In genomic region chr7:70285176-70285575, GRCh38 we compare ENCODE assay signal across 22 cellular contexts.
"Had no signal": no experiment of that assay in that cellular context is flagged by ENCODE, and none has a peak within 500 bp of the region (broad histone marks: within the 10 kb centered on the region; RNA-seq: fewer than 3 reads in every experiment).

No MANE protein-coding gene starts in this region.

- H3K27ac Mint-ChIP-seq: immature natural killer cell; memory B cell; natural killer cell treated with Interleukin-12 subunit alpha and Interleukin-12 subunit beta and Interleukin-15 and Interleukin-18, amount 100 ng/mL, for 72 hours; neural progenitor cell; progenitor cell of endocrine pancreas; stimulated activated memory B cell treated with anti-CD40 and anti-IgM and Interleukin-4, amounts not matched to agents 10 μg/mL and 1 μg/mL and 100 μg/mL, for 72 hours; stimulated activated naive CD8-positive, alpha-beta T cell treated with anti-CD3 and anti-CD28 coated beads, Interleukin-15, Interleukin-2, amounts not matched to agents 100 ng/mL and 50 ng/mL, for 24 hours had no signal

- H3K9me3 Mint-ChIP-seq: immature natural killer cell; natural killer cell treated with Interleukin-12 subunit alpha and Interleukin-12 subunit beta and Interleukin-15 and Interleukin-18, amount 100 ng/mL, for 72 hours; neural progenitor cell; stimulated activated memory B cell treated with anti-CD40 and anti-IgM and Interleukin-4, amounts not matched to agents 10 μg/mL and 1 μg/mL and 100 μg/mL, for 72 hours; stimulated activated naive CD8-positive, alpha-beta T cell treated with anti-CD3 and anti-CD28 coated beads, Interleukin-15, Interleukin-2, amounts not matched to agents 100 ng/mL and 50 ng/mL, for 24 hours had no signal

- H3K4me1 Mint-ChIP-seq: immature natural killer cell; neural progenitor cell; stimulated activated memory B cell treated with anti-CD40 and anti-IgM and Interleukin-4, amounts not matched to agents 10 μg/mL and 1 μg/mL and 100 μg/mL, for 72 hours had no signal

- H3K27me3 ChIP-seq: dorsolateral prefrontal cortex, esophagus muscularis mucosa, foreskin keratinocyte, neural progenitor cell, ovary, tibial artery, upper lobe of left lung, uterus had no signal

- DNase-seq: cortex of kidney; dorsolateral prefrontal cortex; effector CD8-positive, alpha-beta T cell; immature natural killer cell; left ventricle myocardium inferior; lower lobe of right lung; midbrain; nucleus accumbens; ovary; right cardiac atrium; stimulated activated CD4-positive, alpha-beta T cell treated with anti-CD3 and anti-CD28 coated beads, Interleukin-4, amount 100 ng/mL, for 1 hour; tibial artery; upper lobe of left lung; uterus had no signal

- H2AFZ ChIP-seq: neural progenitor cell had no signal

- H3K4me2 ChIP-seq: neural progenitor cell had no signal

- H3K36me3 ChIP-seq: esophagus muscularis mucosa, left ventricle myocardium inferior, lower lobe of right lung, neural progenitor cell, ovary, tibial artery, upper lobe of left lung, uterus had no signal

- H3K4me1 ChIP-seq: esophagus muscularis mucosa, left ventricle myocardium inferior, lower lobe of right lung, neural progenitor cell, tibial artery, upper lobe of left lung, uterus had no signal

- H3K27me3 Mint-ChIP-seq: memory B cell; progenitor cell of endocrine pancreas; stimulated activated memory B cell treated with anti-CD40 and anti-IgM and Interleukin-4, amounts not matched to agents 10 μg/mL and 1 μg/mL and 100 μg/mL, for 72 hours; stimulated activated naive CD8-positive, alpha-beta T cell treated with anti-CD3 and anti-CD28 coated beads, Interleukin-15, Interleukin-2, amounts not matched to agents 100 ng/mL and 50 ng/mL, for 24 hours had no signal

- H3K36me3 Mint-ChIP-seq: immature natural killer cell; natural killer cell treated with Interleukin-12 subunit alpha and Interleukin-12 subunit beta and Interleukin-15 and Interleukin-18, amount 100 ng/mL, for 72 hours; neural progenitor cell; stimulated activated memory B cell treated with anti-CD40 and anti-IgM and Interleukin-4, amounts not matched to agents 10 μg/mL and 1 μg/mL and 100 μg/mL, for 72 hours had no signal

- H3K4me3 ChIP-seq: dorsolateral prefrontal cortex, esophagus muscularis mucosa, left ventricle myocardium inferior, lower lobe of right lung, neural progenitor cell, ovary, tibial artery, upper lobe of left lung, uterus had no signal

- ATAC-seq: lower lobe of right lung; natural killer cell treated with Interleukin-12 subunit alpha and Interleukin-12 subunit beta and Interleukin-15 and Interleukin-18, amount 100 ng/mL, for 72 hours; right cardiac atrium; stimulated activated memory B cell treated with anti-CD40 and anti-IgM and Interleukin-4, amounts not matched to agents 10 μg/mL and 1 μg/mL and 100 μg/mL, for 72 hours had no signal

- H3K27ac ChIP-seq: dorsolateral prefrontal cortex, esophagus muscularis mucosa, foreskin keratinocyte, left ventricle myocardium inferior, lower lobe of right lung, neural progenitor cell, ovary, tibial artery, upper lobe of left lung, uterus had no signal

- H3K4me3 Mint-ChIP-seq: immature natural killer cell; memory B cell; natural killer cell treated with Interleukin-12 subunit alpha and Interleukin-12 subunit beta and Interleukin-15 and Interleukin-18, amount 100 ng/mL, for 72 hours; neural progenitor cell; stimulated activated memory B cell treated with anti-CD40 and anti-IgM and Interleukin-4, amounts not matched to agents 10 μg/mL and 1 μg/mL and 100 μg/mL, for 72 hours; stimulated activated naive CD8-positive, alpha-beta T cell treated with anti-CD3 and anti-CD28 coated beads, Interleukin-15, Interleukin-2, amounts not matched to agents 100 ng/mL and 50 ng/mL, for 24 hours had no signal
